Comparison of ENCODE assay signal across 14 cellular contexts in genomic region chr7:5248201-5248885, GRCh38. TPM values are rescaled to one million over a fixed set of nuclear protein-coding genes. Genes with fewer than 3 reads are reported as not detected.
A peak's percentile ranks its signal among the peaks of the same experiment; 100 is the strongest.
DNase-seq lines count a peak whose midpoint lies in the region; ATAC-seq and TF ChIP-seq lines count a peak whose summit lies in the region.
"Had no signal": no experiment of that assay in that cellular context is flagged by ENCODE, and none has a peak within 500 bp of the region (broad histone marks: within the 10 kb centered on the region; RNA-seq: fewer than 3 reads in every experiment).

No MANE protein-coding gene starts in this region.

- H3K4me1 ChIP-seq in IMR-90 (ENCODE audit: control insufficient read depth, insufficient read depth, low read length), result no peaks in the 10 kb centered on the region
- no peaks in the 10 kb centered on the region for H3K4me1 ChIP-seq in adrenal gland (replicated peaks in 1 of 2)
- no peaks in the 10 kb centered on the region for H3K4me1 ChIP-seq in psoas muscle

- peak overlapping the region; percentile 32 for H2AFZ ChIP-seq in IMR-90 (replicated peaks; ENCODE audit: low read length, poor library complexity)

- no peak overlapping the region for H3K23ac ChIP-seq in IMR-90 (ENCODE audit: low read depth, low read length)

- H3K9me3 ChIP-seq in IMR-90 (ENCODE audit: control insufficient read depth, insufficient read depth, low read length) (no peaks in the 10 kb centered on the region), adrenal gland (replicated peaks in 1 of 3) (no peaks in the 10 kb centered on the region), psoas muscle (peaks cover 7% of the 10 kb centered on the region)

- H4K20me1 ChIP-seq in IMR-90 (ENCODE audit: insufficient read depth, low read length), result no peaks in the 10 kb centered on the region

- dilution Hi-C loops in IMR-90 (cut with HindIII; ENCODE audit: low sequenced_read_pairs, unreplicated experiment), result no loop called here

- intact Hi-C loops in IMR-90 (cut with micrococcal nuclease) (loop anchor here (10.0 kb wide), 1 partner anchor 116 kb away; no protein-coding TSS in a partner anchor), adrenal gland (cut with DNase I) (loop anchor here in 1 of 2 donors (10.0 kb wide), 1 partner anchor 206 kb away; no protein-coding TSS in a partner anchor), left cardiac atrium (cut with DNase I) (no loop called here), psoas muscle (cut with DNase I) (no loop called here)

- no peak overlapping the region for H2AK5ac ChIP-seq in IMR-90 (ENCODE audit: low read depth, low read length)

- peaks cover 9% of the 10 kb centered on the region; the same call in 1 of the 2 replicates for H3K27me3 ChIP-seq in IMR-90 (ENCODE audit: control insufficient read depth, insufficient read depth, low read length)
- no peaks in the 10 kb centered on the region for H3K27me3 ChIP-seq in adrenal gland
- no peaks in the 10 kb centered on the region for H3K27me3 ChIP-seq in psoas muscle (ENCODE audit: insufficient read depth in 3 of 3, low read length in 2 of 3)

- H3K18ac ChIP-seq in IMR-90 (ENCODE audit: low read depth, low read length), result no peak overlapping the region

- H2BK20ac ChIP-seq in IMR-90 (ENCODE audit: low read depth, low read length), result no peak overlapping the region

- no peak overlapping the region for H3K27ac ChIP-seq in IMR-90 (ENCODE audit: insufficient read depth, low read length)
- H3K27ac ChIP-seq in adrenal gland, result peak overlapping the region in 2 of 5 donors; percentile 49 to 65
- no peak overlapping the region for H3K27ac ChIP-seq in psoas muscle
- no peak overlapping the region for H3K27ac ChIP-seq in coronary artery

- no peak overlapping the region for H3K4ac ChIP-seq in IMR-90 (ENCODE audit: low read depth, low read length)

- TF ChIP-seq CTCF in IMR-90 (conservative IDR thresholded peaks at IDR 0.05; ENCODE audit: low read depth, low read length), result no peak
- no peak for TF ChIP-seq CTCF in adrenal gland (IDR thresholded peaks at IDR 0.05)
- no peak for TF ChIP-seq CTCF in psoas muscle (IDR thresholded peaks at IDR 0.05)
- no peak for TF ChIP-seq CTCF in coronary artery (IDR thresholded peaks at IDR 0.05)

- no peak overlapping the region for H4K91ac ChIP-seq in IMR-90 (ENCODE audit: insufficient read depth, low read depth, low read length)

- no peak overlapping the region for H4K5ac ChIP-seq in IMR-90 (ENCODE audit: low read depth, low read length)

- H4K8ac ChIP-seq in IMR-90 (ENCODE audit: low read depth in 2 of 2, low read length in 2 of 2), result no peak overlapping the region

- POLR2A ChIA-PET in IMR-90 (lab: Charles Lee; ENCODE audit: unreplicated experiment), result no interaction called here

- no peak overlapping the region for H2BK15ac ChIP-seq in IMR-90 (ENCODE audit: low read depth, low read length)

- in situ Hi-C loops in IMR-90 (cut with MboI; ENCODE audit: low sequenced_read_pairs), result loop anchor here (10.0 to 25.0 kb wide), 2 partner anchors 206 to 439 kb away; no protein-coding TSS in a partner anchor

- H3K36me3 ChIP-seq in IMR-90 (ENCODE audit: control insufficient read depth, insufficient read depth, low read length), result no peaks in the 10 kb centered on the region
- H3K36me3 ChIP-seq in adrenal gland (replicated peaks in 1 of 2), result no peaks in the 10 kb centered on the region
- no peaks in the 10 kb centered on the region for H3K36me3 ChIP-seq in psoas muscle (ENCODE audit: insufficient read depth in 1 of 2, low read depth in 1 of 2)

- H3K9ac ChIP-seq in IMR-90 (ENCODE audit: low read depth, low read length), result no peak overlapping the region

- no peaks in the 10 kb centered on the region for H3K79me1 ChIP-seq in IMR-90 (ENCODE audit: low read depth in 1 of 2, low read length in 2 of 2)

- peak; percentile 21 for DNase-seq in IMR-90
- DNase-seq in adrenal gland, result peak in 6 of 7 donors; percentile 26 to 69 (median 42)
- DNase-seq in left cardiac atrium, result peak; percentile 71
- DNase-seq in psoas muscle, result peak; percentile 59 to 73
- DNase-seq in coronary artery (ENCODE audit: low spot score), result no peak
- no peak for DNase-seq in HT-29 (ENCODE audit: low spot score)
- no peak for DNase-seq in globus pallidus (ENCODE audit: low spot score)
- DNase-seq in AG08396 (ENCODE audit: low spot score), result no peak
- DNase-seq: activated CD8-positive, alpha-beta T cell treated with anti-CD3 and anti-CD28 coated beads, Interleukin-2, amount 10 ng/mL, durations not matched to agents 7 days and 5 days; activated naive CD4-positive, alpha-beta T cell; GDM1; NCI-H1417; NK-92 treated with Interleukin-12 subunit alpha and Interleukin-12 subunit beta, amount 100 ng/mL, for 24 hours; T-cell had no signal

- no peak overlapping the region for H2AK9ac ChIP-seq in IMR-90 (replicated peaks; ENCODE audit: low read depth, low read length, poor library complexity)

- no peak; the same call in none of the 2 replicates for ATAC-seq in IMR-90 (ENCODE audit: low read depth)
- ATAC-seq in left cardiac atrium, result peak; percentile 83 to 89
- peak in 3 of 4 donors; percentile 26 to 35 (median 26) for ATAC-seq in psoas muscle
- ATAC-seq: activated CD8-positive, alpha-beta T cell treated with anti-CD3 and anti-CD28 coated beads, Interleukin-2, amount 10 ng/mL, durations not matched to agents 7 days and 5 days; T-cell had no signal

- TF ChIP-seq POLR2A in IMR-90 (IDR thresholded peaks at IDR 0.05; ENCODE audit: low read depth, low read length) (no peak), adrenal gland (IDR thresholded peaks at IDR 0.05) (no peak)

- no peaks in the 10 kb centered on the region for H3K9me1 ChIP-seq in IMR-90 (ENCODE audit: insufficient read depth, low read length)

- no peak overlapping the region for H2BK5ac ChIP-seq in IMR-90 (ENCODE audit: low read depth, low read length, poor library complexity, severe bottlenecking)

- no TSS peak for BruUV-seq in IMR-90 (replicated peaks; lab: Mats Ljungman, UMichigan)

- H3K4me3 ChIP-seq in IMR-90 (ENCODE audit: insufficient read depth, low read depth, low read length) (no peak overlapping the region), adrenal gland (no peak overlapping the region), psoas muscle (no peak overlapping the region), coronary artery (no peak overlapping the region)

- TF ChIP-seq RAD21 in IMR-90 (IDR thresholded peaks at IDR 0.05; ENCODE audit: low read length), result no peak

- no peak overlapping the region for H3K56ac ChIP-seq in IMR-90 (ENCODE audit: extremely low read depth, insufficient read depth, low read length)

- H3K4me2 ChIP-seq in IMR-90 (ENCODE audit: low read depth, low read length), result no peak overlapping the region

- CTCF ChIA-PET in IMR-90 (lab: Yijun Ruan, JAX), result interaction anchor here (0.6 kb wide), 1 partner anchor 281 kb away, joined by 4 read pairs; no protein-coding TSS in a partner anchor

- H2BK120ac ChIP-seq in IMR-90 (ENCODE audit: low read depth, low read length), result no peak overlapping the region

- H3K14ac ChIP-seq in IMR-90 (replicated peaks; ENCODE audit: low read depth, low read length), result no peak overlapping the region

- WGBS in IMR-90 (ENCODE audit: extremely low coverage in 2 of 2, insufficient read length in 1 of 2), 2 experiments, result 31% methylated on average over 15 of the region's 31 CpGs; no CpG with 5 or more reads in 1 of the 2 experiments
- 49 to 80% (median 62%) methylated on average over 2 to 31 of the region's 31 CpGs for WGBS in adrenal gland, 4 donors
- 24 to 31% (median 31%) methylated on average over 30 to 31 of the region's 31 CpGs for WGBS in psoas muscle, 3 donors

TF ChIP-seq in IMR-90, 13 proteins besides CTCF, POLR2A, EP300 and RAD21:
- TF ChIP-seq RFX5 (IDR thresholded peaks at IDR 0.05; ENCODE audit: low read depth, low read length) (no peak), MAFK (IDR thresholded peaks at IDR 0.05; ENCODE audit: low read depth, low read length) (no peak)

RNA-seq across cellular contexts. Expression of gene SLC29A4, which starts 34.4 kb away (rescaled TPM):
- total RNA-seq in IMR-90 (2012; rRNA removed), result 2.3 and 2.5 TPM in 2 replicates
- polyA plus RNA-seq in IMR-90 (2012; rRNA removed), result 7.6 and 10.4 TPM in 2 replicates
- polyA plus RNA-seq in IMR-90 (2012; cell fraction: cytosol; rRNA removed), result 4.7 and 12.8 TPM in 2 replicates
- 9.8 and 25.0 TPM in 2 replicates for polyA plus RNA-seq in IMR-90 (2012; cell fraction: nucleus; rRNA removed; ENCODE audit: low replicate concordance)
- total RNA-seq in adrenal gland, result 10 to 100 TPM in 2 of 8 donors, 1 to 10 TPM in 4, under 1 TPM in 2; 0.69 to 21.6 (median 2.3) TPM
- polyA plus RNA-seq in adrenal gland, result 10 to 100 TPM in 2 of 3 donors, 1 to 10 TPM in 1; 4.3 to 22.0 (median 16.6) TPM
- 10 to 100 TPM; 12.5 to 26.3 TPM for total RNA-seq in left cardiac atrium
- total RNA-seq in psoas muscle, result 1 to 10 TPM in 3 of 4 donors, under 1 TPM in 1; 0.77 to 3.4 (median 2.3) TPM
- polyA plus RNA-seq in psoas muscle, result 1 to 10 TPM; 1.5 to 3.7 (median 2.6) TPM
- 7.1 and 8.5 TPM in 2 replicates for total RNA-seq in HT-29 (2014; rRNA removed; shearing (Covaris generic))

RNA-seq across cellular contexts. Expression of gene WIPI2, which starts 58.3 kb away (rescaled TPM):
- total RNA-seq in IMR-90 (2012; rRNA removed) (68.9 and 86.2 TPM in 2 replicates), adrenal gland (10 to 100 TPM; 41.1 to 68.0 (median 58.8) TPM), left cardiac atrium (10 to 100 TPM; 54.6 to 58.9 TPM), psoas muscle (10 to 100 TPM; 28.6 to 39.5 (median 36.1) TPM)
- polyA plus RNA-seq in IMR-90 (2012; rRNA removed) (70.2 and 75.6 TPM in 2 replicates), adrenal gland (10 to 100 TPM; 31.8 to 41.2 (median 32.7) TPM), psoas muscle (10 to 100 TPM; 23.5 to 30.5 (median 25.7) TPM)
- 62.7 and 71.0 TPM in 2 replicates for polyA plus RNA-seq in IMR-90 (2012; cell fraction: cytosol; rRNA removed)
- polyA plus RNA-seq in IMR-90 (2012; cell fraction: nucleus; rRNA removed; ENCODE audit: low replicate concordance), result 61.9 and 68.4 TPM in 2 replicates
- total RNA-seq in HT-29 (2014; rRNA removed; shearing (Covaris generic)), result 64.0 and 72.0 TPM in 2 replicates

Comparison
In these comparisons a context has a peak if more than half of its experiments do, and no peak if none do; other contexts are left out.
1. DNase-seq: peak in IMR-90 (single experiment), adrenal gland (6 of 7), left cardiac atrium (single experiment) and psoas muscle (2 of 2); none in coronary artery (single experiment), HT-29 (single experiment), globus pallidus (single experiment) and AG08396 (single experiment).